ENCODE assay signal across 26 cellular contexts in the genomic region with DNA sequence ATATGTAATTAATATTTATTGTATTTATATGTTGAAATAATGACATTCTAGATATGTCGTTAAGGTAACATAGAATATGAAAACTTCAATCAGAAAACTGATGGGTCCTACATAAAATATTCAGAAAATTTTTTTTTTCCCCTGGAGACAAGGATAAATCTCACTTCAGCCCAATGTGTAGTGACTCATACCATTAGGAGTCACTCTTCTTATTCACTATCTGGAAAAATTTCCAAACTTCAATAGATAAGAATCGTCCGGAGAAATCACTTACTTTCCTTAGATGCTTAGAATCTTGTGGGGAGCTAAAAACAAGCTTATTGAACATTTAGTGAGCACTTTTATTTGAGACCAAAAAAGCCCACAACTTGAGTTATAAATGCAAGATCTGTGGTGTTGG. TPM values are rescaled to one million over a fixed set of nuclear protein-coding genes. Genes with fewer than 3 reads are reported as not detected.
"Had no signal": no experiment of that assay in that cellular context is flagged by ENCODE, and none has a peak within 500 bp of the region (broad histone marks: within the 10 kb centered on the region; RNA-seq: fewer than 3 reads in every experiment).

No MANE protein-coding gene starts in this region.

- H3K36me3 ChIP-seq: adrenal gland, MG63, SJSA1 had no signal

- H3K4me2 ChIP-seq: KMS-11 had no signal

- ATAC-seq: activated CD4-positive, alpha-beta T cell treated with anti-CD3 and anti-CD28 coated beads for 36 hours; activated T-cell treated with anti-CD3 and anti-CD28 coated beads, Interleukin-2, amount 50 U/mL, for 72 hours; body of pancreas had no signal

- H3K36me3 Mint-ChIP-seq: activated naive CD8-positive, alpha-beta T cell treated with anti-CD3 and anti-CD28 coated beads, Interleukin-2, amount 10 ng/mL, durations not matched to agents 7 days and 5 days had no signal

- H3K4me3 Mint-ChIP-seq: activated CD4-positive, alpha-beta memory T cell treated with anti-CD3 and anti-CD28 coated beads, Interleukin-2, amount 10 ng/mL, durations not matched to agents 7 days and 5 days; activated CD4-positive, alpha-beta T cell treated with anti-CD3 and anti-CD28 coated beads for 36 hours; activated naive CD8-positive, alpha-beta T cell treated with anti-CD3 and anti-CD28 coated beads, Interleukin-2, amount 10 ng/mL, durations not matched to agents 7 days and 5 days; activated T-cell treated with anti-CD3 and anti-CD28 coated beads, Interleukin-2, amount 50 U/mL, for 72 hours; central memory CD8-positive, alpha-beta T cell had no signal

- DNase-seq: activated CD4-positive, alpha-beta memory T cell treated with anti-CD3 and anti-CD28 coated beads, Interleukin-2, amount 10 ng/mL, durations not matched to agents 7 days and 5 days; activated CD4-positive, alpha-beta T cell treated with anti-CD3 and anti-CD28 coated beads for 36 hours; activated CD4-positive, alpha-beta T cell treated with anti-CD3 and anti-CD28 coated beads, Interleukin-2, amount 50 U/mL, for 1 hour; activated CD4-positive, CD25-positive, alpha-beta regulatory T cell; activated naive CD4-positive, alpha-beta T cell treated with anti-CD3 and anti-CD28 coated beads, Interleukin-2, amount 50 U/mL, for 16 hours; activated naive CD8-positive, alpha-beta T cell treated with anti-CD3 and anti-CD28 coated beads, Interleukin-2, amount 10 ng/mL, durations not matched to agents 7 days and 5 days; activated T-cell treated with anti-CD3 and anti-CD28 coated beads, Interleukin-2, amount 50 U/mL, for 72 hours; adrenal gland; aorta; body of pancreas; MG63; MV-4-11; NCI-H1092 treated with DMSO at 0.1 percent for 48 hours; NCI-H1417 treated with DMSO at 0.1 percent for 48 hours; NCI-H1694; NCI-H2029; NCI-H2107; NCI-H524; SHP77; T-helper 2 cell; T1000 had no signal

- H3K9ac ChIP-seq: KMS-11 had no signal

- H3K4me1 ChIP-seq: adrenal gland, body of pancreas, SJSA1 had no signal

- H3K9me3 Mint-ChIP-seq: activated CD4-positive, alpha-beta memory T cell treated with anti-CD3 and anti-CD28 coated beads, Interleukin-2, amount 10 ng/mL, durations not matched to agents 7 days and 5 days; activated naive CD8-positive, alpha-beta T cell treated with anti-CD3 and anti-CD28 coated beads, Interleukin-2, amount 10 ng/mL, durations not matched to agents 7 days and 5 days; activated T-cell treated with anti-CD3 and anti-CD28 coated beads, Interleukin-2, amount 50 U/mL, for 72 hours; activated T-helper 2 cell treated with anti-CD3 and anti-CD28 coated beads, Interferon-gamma antibody, Interleukin-2, Interleukin-4, amounts not matched to agents 10 μg/mL and 5 μg/mL and 100 μg/mL, durations not matched to agents 14 hours and 24 hours and 36 hours; central memory CD8-positive, alpha-beta T cell had no signal

- H3K27me3 ChIP-seq: adrenal gland, body of pancreas, MG63, SJSA1 had no signal

- H3K4me3 ChIP-seq: adrenal gland, body of pancreas, MG63, SJSA1 had no signal

- H3K27ac ChIP-seq: adrenal gland, body of pancreas, KMS-11, SJSA1 had no signal

- H3K9me3 ChIP-seq: adrenal gland, body of pancreas, MG63, SJSA1 had no signal

- H3K27ac Mint-ChIP-seq: activated CD4-positive, alpha-beta memory T cell treated with anti-CD3 and anti-CD28 coated beads, Interleukin-2, amount 10 ng/mL, durations not matched to agents 7 days and 5 days; activated CD4-positive, alpha-beta T cell treated with anti-CD3 and anti-CD28 coated beads for 36 hours; activated T-cell treated with anti-CD3 and anti-CD28 coated beads, Interleukin-2, amount 50 U/mL, for 72 hours; activated T-helper 2 cell treated with anti-CD3 and anti-CD28 coated beads, Interferon-gamma antibody, Interleukin-2, Interleukin-4, amounts not matched to agents 10 μg/mL and 5 μg/mL and 100 μg/mL, durations not matched to agents 14 hours and 24 hours and 36 hours had no signal

- H3K4me1 Mint-ChIP-seq: activated CD4-positive, alpha-beta memory T cell treated with anti-CD3 and anti-CD28 coated beads, Interleukin-2, amount 10 ng/mL, durations not matched to agents 7 days and 5 days; activated CD4-positive, alpha-beta T cell treated with anti-CD3 and anti-CD28 coated beads for 36 hours; activated naive CD8-positive, alpha-beta T cell treated with anti-CD3 and anti-CD28 coated beads, Interleukin-2, amount 10 ng/mL, durations not matched to agents 7 days and 5 days; central memory CD8-positive, alpha-beta T cell had no signal

RNA-seq across cellular contexts. Expression of a gene that starts 4.6 kb away (rescaled TPM):
- total RNA-seq: activated CD4-positive, alpha-beta memory T cell treated with anti-CD3 and anti-CD28 coated beads, Interleukin-2, amount 10 ng/mL, durations not matched to agents 7 days and 5 days; activated CD4-positive, alpha-beta T cell treated with anti-CD3 and anti-CD28 coated beads for 36 hours; activated CD8-positive, alpha-beta memory T cell treated with anti-CD3 and anti-CD28 coated beads for 36 hours; activated naive CD8-positive, alpha-beta T cell treated with anti-CD3 and anti-CD28 coated beads, Interleukin-2, amount 10 ng/mL, durations not matched to agents 7 days and 5 days; activated T-cell treated with anti-CD3 and anti-CD28 coated beads, Interleukin-2, amount 50 U/mL, for 72 hours; activated T-helper 2 cell treated with anti-CD3 and anti-CD28 coated beads, Interferon-gamma antibody, Interleukin-2, Interleukin-4, amounts not matched to agents 10 μg/mL and 5 μg/mL and 100 μg/mL, durations not matched to agents 14 hours and 24 hours and 36 hours; adrenal gland; aorta; body of pancreas; SJSA1 had no signal

RNA-seq across cellular contexts. Expression of a gene that starts 49.6 kb away (rescaled TPM):
- total RNA-seq: activated CD4-positive, alpha-beta memory T cell treated with anti-CD3 and anti-CD28 coated beads, Interleukin-2, amount 10 ng/mL, durations not matched to agents 7 days and 5 days; activated CD4-positive, alpha-beta T cell treated with anti-CD3 and anti-CD28 coated beads for 36 hours; activated CD8-positive, alpha-beta memory T cell treated with anti-CD3 and anti-CD28 coated beads for 36 hours; activated naive CD8-positive, alpha-beta T cell treated with anti-CD3 and anti-CD28 coated beads, Interleukin-2, amount 10 ng/mL, durations not matched to agents 7 days and 5 days; activated T-cell treated with anti-CD3 and anti-CD28 coated beads, Interleukin-2, amount 50 U/mL, for 72 hours; activated T-helper 2 cell treated with anti-CD3 and anti-CD28 coated beads, Interferon-gamma antibody, Interleukin-2, Interleukin-4, amounts not matched to agents 10 μg/mL and 5 μg/mL and 100 μg/mL, durations not matched to agents 14 hours and 24 hours and 36 hours; adrenal gland; aorta; body of pancreas; SJSA1 had no signal
- polyA plus RNA-seq: adrenal gland, aorta had no signal

RNA-seq across cellular contexts. Expression of a gene that starts 52.3 kb away (rescaled TPM):
- total RNA-seq: activated CD4-positive, alpha-beta memory T cell treated with anti-CD3 and anti-CD28 coated beads, Interleukin-2, amount 10 ng/mL, durations not matched to agents 7 days and 5 days; activated CD4-positive, alpha-beta T cell treated with anti-CD3 and anti-CD28 coated beads for 36 hours; activated CD8-positive, alpha-beta memory T cell treated with anti-CD3 and anti-CD28 coated beads for 36 hours; activated naive CD8-positive, alpha-beta T cell treated with anti-CD3 and anti-CD28 coated beads, Interleukin-2, amount 10 ng/mL, durations not matched to agents 7 days and 5 days; activated T-cell treated with anti-CD3 and anti-CD28 coated beads, Interleukin-2, amount 50 U/mL, for 72 hours; activated T-helper 2 cell treated with anti-CD3 and anti-CD28 coated beads, Interferon-gamma antibody, Interleukin-2, Interleukin-4, amounts not matched to agents 10 μg/mL and 5 μg/mL and 100 μg/mL, durations not matched to agents 14 hours and 24 hours and 36 hours; adrenal gland; aorta; body of pancreas had no signal
- polyA plus RNA-seq: adrenal gland had no signal
